Comparison of ENCODE assay signal across 8 cellular contexts in genomic region chr16:649646-650045, GRCh38. TPM values are rescaled to one million over a fixed set of nuclear protein-coding genes. Genes with fewer than 3 reads are reported as not detected.
DNase-seq lines count a peak whose midpoint lies in the region; ATAC-seq lines count a peak whose summit lies in the region.

No MANE protein-coding gene starts in this region.

- peak overlapping the region; percentile 50 for H3K4me3 ChIP-seq in iPS-11a (ENCODE audit: low read depth, low read length)

- H3K27me3 Mint-ChIP-seq in activated CD8-positive, alpha-beta memory T cell treated with anti-CD3 and anti-CD28 coated beads, Interleukin-2, amount 10 ng/mL, durations not matched to agents 7 days and 5 days: no peaks in the 10 kb centered on the region
- H3K27me3 Mint-ChIP-seq in stimulated activated naive CD8-positive, alpha-beta T cell treated with anti-CD3 and anti-CD28 coated beads, Interleukin-15, amount 100 ng/mL, for 72 hours: no peaks in the 10 kb centered on the region

- peak; percentile 4 for ATAC-seq in HG03139 (IDR thresholded peaks at IDR 0.05; ENCODE audit: unreplicated experiment)
- peak; percentile 34 for ATAC-seq in activated CD8-positive, alpha-beta memory T cell treated with anti-CD3 and anti-CD28 coated beads, Interleukin-2, amount 10 ng/mL, durations not matched to agents 7 days and 5 days
- peak; percentile 21 for ATAC-seq in stimulated activated naive CD8-positive, alpha-beta T cell treated with anti-CD3 and anti-CD28 coated beads, Interleukin-15, amount 100 ng/mL, for 72 hours

- H3K27ac Mint-ChIP-seq in activated CD8-positive, alpha-beta memory T cell treated with anti-CD3 and anti-CD28 coated beads, Interleukin-2, amount 10 ng/mL, durations not matched to agents 7 days and 5 days: no peak overlapping the region
- H3K27ac Mint-ChIP-seq in stimulated activated naive CD8-positive, alpha-beta T cell treated with anti-CD3 and anti-CD28 coated beads, Interleukin-15, amount 100 ng/mL, for 72 hours: peak overlapping the region in 1 of 2 donors; percentile 82

- DNase-seq in NCI-H345 (lab: John Stamatoyannopoulos, UW): peak; percentile 13
- no peak for DNase-seq in NCI-H345 treated with DMSO at 0.1 percent for 48 hours (lab: John Stamatoyannopoulos, UW; ENCODE audit: unreplicated experiment)
- peak; percentile 59 for DNase-seq in activated CD8-positive, alpha-beta memory T cell treated with anti-CD3 and anti-CD28 coated beads, Interleukin-2, amount 10 ng/mL, durations not matched to agents 7 days and 5 days
- DNase-seq in stimulated activated naive CD8-positive, alpha-beta T cell treated with anti-CD3 and anti-CD28 coated beads, Interleukin-15, amount 100 ng/mL, for 72 hours: no peak
- DNase-seq in dedifferentiated amniotic fluid mesenchymal stem cell (ENCODE audit: extremely low spot score): no peak
- DNase-seq in NK-92 treated with Interleukin-12 subunit alpha and Interleukin-12 subunit beta, amount 100 ng/mL, for 24 hours (lab: John Stamatoyannopoulos, UW): no peak

- peaks cover 12% of the 10 kb centered on the region for H3K4me1 Mint-ChIP-seq in activated CD8-positive, alpha-beta memory T cell treated with anti-CD3 and anti-CD28 coated beads, Interleukin-2, amount 10 ng/mL, durations not matched to agents 7 days and 5 days
- peaks cover 56% of the 10 kb centered on the region for H3K4me1 Mint-ChIP-seq in stimulated activated naive CD8-positive, alpha-beta T cell treated with anti-CD3 and anti-CD28 coated beads, Interleukin-15, amount 100 ng/mL, for 72 hours

- H3K4me3 Mint-ChIP-seq in activated CD8-positive, alpha-beta memory T cell treated with anti-CD3 and anti-CD28 coated beads, Interleukin-2, amount 10 ng/mL, durations not matched to agents 7 days and 5 days: peak overlapping the region; percentile 72
- peak overlapping the region; percentile 79 to 81 for H3K4me3 Mint-ChIP-seq in stimulated activated naive CD8-positive, alpha-beta T cell treated with anti-CD3 and anti-CD28 coated beads, Interleukin-15, amount 100 ng/mL, for 72 hours

- H3K36me3 Mint-ChIP-seq in activated CD8-positive, alpha-beta memory T cell treated with anti-CD3 and anti-CD28 coated beads, Interleukin-2, amount 10 ng/mL, durations not matched to agents 7 days and 5 days: no peaks in the 10 kb centered on the region

- CTCF ChIA-PET in activated CD8-positive, alpha-beta memory T cell treated with anti-CD3 and anti-CD28 coated beads, Interleukin-2, amount 10 ng/mL, durations not matched to agents 7 days and 5 days (lab: Charles Lee): interaction anchor here (0.6 to 2.5 kb wide), 6 partner anchors 10 to 121 kb away, joined by 3 to 13 read pairs (median 4); partner anchors contain the start of genes ANTKMT and RHOT2

- no peaks in the 10 kb centered on the region for H3K9me3 Mint-ChIP-seq in activated CD8-positive, alpha-beta memory T cell treated with anti-CD3 and anti-CD28 coated beads, Interleukin-2, amount 10 ng/mL, durations not matched to agents 7 days and 5 days (ENCODE audit: low read depth)
- no peaks in the 10 kb centered on the region for H3K9me3 Mint-ChIP-seq in stimulated activated naive CD8-positive, alpha-beta T cell treated with anti-CD3 and anti-CD28 coated beads, Interleukin-15, amount 100 ng/mL, for 72 hours

RNA-seq across cellular contexts. Expression of gene WDR90, which starts 0.5 kb away (rescaled TPM):
- total RNA-seq in activated CD8-positive, alpha-beta memory T cell treated with anti-CD3 and anti-CD28 coated beads, Interleukin-2, amount 10 ng/mL, durations not matched to agents 7 days and 5 days: 100 to 1,000 TPM in 1 of 2 experiments, 10 to 100 TPM in 1; 74.7 to 108 TPM

RNA-seq across cellular contexts. Expression of gene MCRIP2, which starts 8.0 kb away (rescaled TPM):
- 10 to 100 TPM; 42.5 to 47.3 TPM for total RNA-seq in activated CD8-positive, alpha-beta memory T cell treated with anti-CD3 and anti-CD28 coated beads, Interleukin-2, amount 10 ng/mL, durations not matched to agents 7 days and 5 days

RNA-seq across cellular contexts. Expression of gene METTL26, which starts 13.5 kb away (rescaled TPM):
- 10 to 100 TPM; 86.7 to 92.6 TPM for total RNA-seq in activated CD8-positive, alpha-beta memory T cell treated with anti-CD3 and anti-CD28 coated beads, Interleukin-2, amount 10 ng/mL, durations not matched to agents 7 days and 5 days

RNA-seq across cellular contexts. Expression of gene RHOT2, which starts 18.3 kb away (rescaled TPM):
- total RNA-seq in activated CD8-positive, alpha-beta memory T cell treated with anti-CD3 and anti-CD28 coated beads, Interleukin-2, amount 10 ng/mL, durations not matched to agents 7 days and 5 days: 100 to 1,000 TPM; 134 to 168 TPM

RNA-seq across cellular contexts. Expression of gene WFIKKN1, which starts 18.9 kb away (rescaled TPM):
- total RNA-seq in activated CD8-positive, alpha-beta memory T cell treated with anti-CD3 and anti-CD28 coated beads, Interleukin-2, amount 10 ng/mL, durations not matched to agents 7 days and 5 days: under 1 TPM; 0.12 to 0.23 TPM

Comparison
In these comparisons a context has a peak if more than half of its experiments do, and no peak if none do; other contexts are left out.
1. DNase-seq: peak in NCI-H345 (single experiment) and activated CD8-positive, alpha-beta memory T cell treated with anti-CD3 and anti-CD28 coated beads, Interleukin-2, amount 10 ng/mL, durations not matched to agents 7 days and 5 days (single experiment); none in NCI-H345 treated with DMSO at 0.1 percent for 48 hours (single experiment), stimulated activated naive CD8-positive, alpha-beta T cell treated with anti-CD3 and anti-CD28 coated beads, Interleukin-15, amount 100 ng/mL, for 72 hours (0 of 2), dedifferentiated amniotic fluid mesenchymal stem cell (single experiment) and NK-92 treated with Interleukin-12 subunit alpha and Interleukin-12 subunit beta, amount 100 ng/mL, for 24 hours (single experiment).
2. Peak in every context shown above with its lines, with median percentiles within 50 percentile points of each other: ATAC-seq.